In the genomic region with DNA sequence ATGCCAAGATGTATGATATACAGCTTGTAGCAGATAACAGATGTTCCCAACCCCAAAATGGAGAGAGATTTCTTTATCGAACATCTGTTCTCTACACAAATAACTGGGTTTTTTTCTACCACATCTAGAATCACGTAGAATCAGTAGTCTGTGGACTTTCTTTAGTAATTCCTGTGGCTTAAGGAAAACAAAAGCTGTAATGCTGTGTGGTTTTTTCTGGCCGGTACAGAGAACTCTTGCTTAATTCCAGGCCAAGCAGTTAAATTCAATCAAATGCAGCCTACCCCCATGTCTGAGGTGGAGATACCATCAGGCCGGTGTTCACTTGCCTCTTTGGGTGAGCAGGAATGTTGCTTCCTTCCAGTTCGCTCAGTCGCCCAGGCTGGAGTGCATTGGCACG, we compare ENCODE assay signal across 22 cellular contexts.
A peak's percentile ranks its signal among the peaks of the same experiment; 100 is the strongest.
DNase-seq lines count a peak whose midpoint lies in the region; ATAC-seq and TF ChIP-seq lines count a peak whose summit lies in the region.
"Had no signal": no experiment of that assay in that cellular context is flagged by ENCODE, and none has a peak within 500 bp of the region (broad histone marks: within the 10 kb centered on the region; RNA-seq: fewer than 3 reads in every experiment).

No MANE protein-coding gene starts in this region.

- ATAC-seq in GM18870 (IDR thresholded peaks at IDR 0.05; ENCODE audit: unreplicated experiment): no peak
- ATAC-seq: gastrocnemius medialis; HCT116; naive thymus-derived CD8-positive, alpha-beta T cell had no signal

- H2AFZ ChIP-seq in osteoblast (ENCODE audit: low read length): no peak overlapping the region
- H2AFZ ChIP-seq: PC-9 had no signal

- DNase-seq in AG10803 (ENCODE audit: low read depth) (peak; percentile 92), NCI-H69 (lab: John Stamatoyannopoulos, UW) (peak; percentile 46), epithelial cell of prostate (ENCODE audit: low read depth, low spot score) (peak; percentile 71), osteoblast (ENCODE audit: insufficient read length, low spot score, missing footprints) (peak; percentile 44), NCI-H2196 (lab: John Stamatoyannopoulos, UW; ENCODE audit: unreplicated experiment) (no peak), SIG-M5 (lab: John Stamatoyannopoulos, UW) (no peak), NOMO-1 treated with dmso at 0.1 percent for 144 hours (lab: John Stamatoyannopoulos, UW; ENCODE audit: unreplicated experiment) (no peak)
- DNase-seq: activated CD4-positive, alpha-beta T cell treated with anti-CD3 and anti-CD28 coated beads, Interleukin-2, amount 10 ng/mL, durations not matched to agents 7 days and 5 days; activated naive CD4-positive, alpha-beta T cell treated with anti-CD3 and anti-CD28 coated beads, Interleukin-2, amount 50 U/mL, for 16 hours; activated T-cell treated with anti-CD3 and anti-CD28 coated beads for 4 hours; COR-L47; effector memory CD4-positive, alpha-beta T cell; gastrocnemius medialis; GF-D8; naive thymus-derived CD8-positive, alpha-beta T cell; NCI-H2081; NCI-H526 treated with DMSO at 0.1 percent for 48 hours; PC-9; stomach had no signal

- no peaks in the 10 kb centered on the region for H3K9me3 ChIP-seq in osteoblast (ENCODE audit: low read depth, low read length)
- H3K9me3 ChIP-seq: gastrocnemius medialis, stomach had no signal

- peak overlapping the region; percentile 38 for H3K4me2 ChIP-seq in osteoblast (ENCODE audit: insufficient read depth, low read length)
- H3K4me2 ChIP-seq: PC-9 had no signal

- H3K27ac ChIP-seq in epithelial cell of prostate (no peak overlapping the region), osteoblast (ENCODE audit: low read depth, low read length) (no peak overlapping the region)
- H3K27ac ChIP-seq: cardiac muscle cell, gastrocnemius medialis, PC-9, stomach had no signal

- peaks cover 6% of the 10 kb centered on the region for H3K4me1 ChIP-seq in osteoblast (ENCODE audit: insufficient read depth, low read length)
- H3K4me1 ChIP-seq: gastrocnemius medialis, stomach had no signal

- no peaks in the 10 kb centered on the region for H4K20me1 ChIP-seq in osteoblast (ENCODE audit: insufficient read depth, low read length)

- no peaks in the 10 kb centered on the region for H3K79me2 ChIP-seq in osteoblast (ENCODE audit: insufficient read depth, low read length)

- H3K36me3 ChIP-seq in osteoblast (ENCODE audit: insufficient read depth, low read length): no peaks in the 10 kb centered on the region
- H3K36me3 ChIP-seq: cardiac muscle cell, gastrocnemius medialis, stomach had no signal

- H3K4me3 ChIP-seq in AG10803 (ENCODE audit: low read length): no peak overlapping the region
- H3K4me3 ChIP-seq in osteoblast (ENCODE audit: insufficient read depth, low read length): peak overlapping the region; percentile 15
- H3K4me3 ChIP-seq: cardiac muscle cell, gastrocnemius medialis, PC-9, stomach had no signal

- TF ChIP-seq CTCF in AG10803 (conservative IDR thresholded peaks at IDR 0.05; ENCODE audit: low read length) (no peak), osteoblast (IDR thresholded peaks at IDR 0.05; ENCODE audit: extremely low read depth, low read depth, low read length) (no peak)

- H3K27me3 ChIP-seq in osteoblast (ENCODE audit: insufficient read depth, low read length): no peaks in the 10 kb centered on the region
- H3K27me3 ChIP-seq: cardiac muscle cell, gastrocnemius medialis, stomach had no signal

Comparison
In these comparisons a context has a peak if more than half of its experiments do, and no peak if none do; other contexts are left out.
1. DNase-seq: peak in AG10803 (single experiment), NCI-H69 (single experiment), epithelial cell of prostate (single experiment) and osteoblast (single experiment); none in NCI-H2196 (single experiment), SIG-M5 (single experiment) and NOMO-1 treated with dmso at 0.1 percent for 144 hours (single experiment).